Comparison of ENCODE assay signal across 31 cellular contexts in the genomic region with DNA sequence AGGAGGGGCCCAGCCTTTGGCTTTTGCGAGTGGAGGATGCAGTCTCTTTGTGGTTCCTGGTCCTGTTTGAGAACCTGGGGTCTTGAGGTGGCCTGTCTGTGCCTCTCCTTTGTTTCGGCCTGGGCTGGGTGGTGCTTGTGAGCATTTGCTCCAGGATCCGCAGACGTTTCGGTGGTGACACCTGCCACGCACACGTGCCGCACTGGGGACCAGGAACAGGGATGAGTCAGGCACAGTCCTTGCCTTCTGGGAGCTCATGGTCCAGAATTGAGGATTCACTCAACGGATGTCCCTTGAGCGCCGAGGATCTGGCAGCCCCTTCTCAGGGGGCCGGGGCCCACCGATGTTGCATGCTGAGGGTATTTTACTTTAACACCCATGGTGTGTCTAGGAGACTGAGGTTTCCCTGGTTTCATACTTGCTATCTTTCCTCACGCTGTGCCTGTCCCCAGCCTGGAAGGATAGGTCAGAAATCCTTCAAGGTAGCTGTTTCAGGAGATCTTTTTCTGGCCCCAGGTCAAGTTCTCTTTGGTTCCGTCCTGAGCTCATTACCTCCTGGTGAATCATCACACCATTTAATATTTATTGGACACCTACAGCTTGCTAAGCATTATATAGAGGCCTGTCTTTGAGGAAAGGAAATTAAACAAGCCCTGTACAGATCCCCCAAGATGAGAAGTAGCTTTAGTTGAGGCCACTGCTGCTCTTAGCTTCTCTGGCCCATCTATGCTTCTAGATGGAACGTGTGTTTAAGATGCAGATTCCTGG. TPM values are rescaled to one million over a fixed set of nuclear protein-coding genes. Genes with fewer than 3 reads are reported as not detected.
DNase-seq lines count a peak whose midpoint lies in the region; ATAC-seq, FAIRE-seq and TF ChIP-seq lines count a peak whose summit lies in the region.
"Had no signal": no experiment of that assay in that cellular context is flagged by ENCODE, and none has a peak within 500 bp of the region (broad histone marks: within the 10 kb centered on the region; RNA-seq: fewer than 3 reads in every experiment).

No MANE protein-coding gene starts in this region.

- CTCF ChIA-PET in HepG2 (lab: Yijun Ruan, JAX; ENCODE audit: low intra/inter-chr PET ratio, low total read pairs), result no interaction called here

- peaks cover 4% of the 10 kb centered on the region for H3K9me3 Mint-ChIP-seq in glutamatergic neuron (ENCODE audit: unreplicated experiment)
- H3K9me3 Mint-ChIP-seq: CD14-positive monocyte; CD8-positive, alpha-beta memory T cell; H9 had no signal

- no peak overlapping the region for H3K4me2 ChIP-seq in HepG2 (ENCODE audit: low read depth, low read length)

- H3K4me1 ChIP-seq in HepG2 (ENCODE audit: insufficient read depth, low read length), result peaks cover 9% of the 10 kb centered on the region
- peaks cover 0 to 3% (median 0%) of the 10 kb centered on the region in 4 donors for H3K4me1 ChIP-seq in right lobe of liver
- H3K4me1 ChIP-seq: BE2C had no signal

- no peak for TF ChIP-seq POLR2A in HepG2 (IDR thresholded peaks at IDR 0.05; ENCODE audit: insufficient read depth in 1 of 2, low read depth in 2 of 2, low read length in 2 of 2)
- no peak for TF ChIP-seq POLR2A in right lobe of liver (IDR thresholded peaks at IDR 0.05)

- H3K9ac ChIP-seq in HepG2 (ENCODE audit: insufficient read depth, low read depth, low read length), result no peak overlapping the region
- H3K9ac ChIP-seq: GM23248 had no signal

- H3K4me3 Mint-ChIP-seq in T-helper 17 cell, result no peak overlapping the region
- H3K4me3 Mint-ChIP-seq in glutamatergic neuron (ENCODE audit: unreplicated experiment), result peak overlapping the region; percentile 49
- H3K4me3 Mint-ChIP-seq: CD14-positive monocyte had no signal

- peaks cover 16 to 35% of the 10 kb centered on the region in 2 experiments; a peak in 4 of 5 replicates for H3K36me3 ChIP-seq in HepG2 (replicated peaks in 1 of 2; ENCODE audit: control insufficient read depth in 1 of 2, insufficient read depth in 2 of 2, low read length in 2 of 2)
- H3K36me3 ChIP-seq in right lobe of liver, result peaks cover 0 to 22% (median 1%) of the 10 kb centered on the region in 4 donors

- TF ChIP-seq CTCF in HepG2 (CRISPR knock-in tag; IDR thresholded peaks at IDR 0.05) (no peak), right lobe of liver (IDR thresholded peaks at IDR 0.05) (no peak), glutamatergic neuron (IDR thresholded peaks at IDR 0.05; ENCODE audit: partially characterized antibody, unreplicated experiment) (no peak)

- WGBS in HepG2 (ENCODE audit: low lambda C conversion rate), result 100% methylated on average over 7 of the region's 16 CpGs
- WGBS in right lobe of liver (ENCODE audit: insufficient coverage, low coverage, low lambda C conversion rate, missing lambda C conversion rate), result 77% methylated on average over 5 of the region's 16 CpGs

- no peak overlapping the region for H3K4me3 ChIP-seq in HepG2 (replicated peaks in 1 of 3; ENCODE audit: insufficient read depth in 1 of 3, low read depth in 2 of 3, low read length in 3 of 3)
- no peak overlapping the region for H3K4me3 ChIP-seq in right lobe of liver
- H3K4me3 ChIP-seq: GM23248, K562 had no signal

- 0 out of 2 replicates have a peak, but pooled peaks cover 4% of the 10 kb centered on the region for H4K20me1 ChIP-seq in HepG2 (ENCODE audit: insufficient read depth, low read length)

- H3K27me3 Mint-ChIP-seq in T-helper 17 cell (no peaks in the 10 kb centered on the region), glutamatergic neuron (ENCODE audit: unreplicated experiment) (peaks cover 5% of the 10 kb centered on the region)
- H3K27me3 Mint-ChIP-seq: CD8-positive, alpha-beta memory T cell had no signal

- POLR2A ChIA-PET in HepG2 (lab: Yijun Ruan, JAX), result no interaction called here

- H3K79me2 ChIP-seq in HepG2 (ENCODE audit: insufficient read depth, low read length), result peaks cover 22% of the 10 kb centered on the region

- FAIRE-seq in HepG2 (lab: Jason Lieb, UNC), result no peak
- FAIRE-seq: K562 had no signal

- TF ChIP-seq EP300 in HepG2 (IDR thresholded peaks at IDR 0.05; ENCODE audit: low read depth in 2 of 2, low read length in 2 of 2) (no peak), HepG2 (CRISPR knock-in tag; IDR thresholded peaks at IDR 0.05; ENCODE audit: borderline replicate concordance) (no peak)

- H3K27ac Mint-ChIP-seq in T-helper 17 cell (peak overlapping the region; percentile 8), glutamatergic neuron (ENCODE audit: unreplicated experiment) (peak overlapping the region; percentile 76)
- H3K27ac Mint-ChIP-seq: H9 had no signal

- TSS peak; percentile 45 for BruUV-seq in HepG2 (replicated peaks; lab: Mats Ljungman, UMichigan)

- no peak overlapping the region for H3K27ac ChIP-seq in HepG2 (ENCODE audit: extremely low read length, insufficient read depth, low read length)
- H3K27ac ChIP-seq in right lobe of liver, result no peak overlapping the region
- H3K27ac ChIP-seq: 22Rv1, GM23248 had no signal

- H3K27me3 ChIP-seq in HepG2 (ENCODE audit: control insufficient read depth in 1 of 2, insufficient read depth in 2 of 2, low read length in 2 of 2), result no peaks in the 10 kb centered on the region
- no peaks in the 10 kb centered on the region for H3K27me3 ChIP-seq in right lobe of liver
- H3K27me3 ChIP-seq: BE2C had no signal

- ATAC-seq in HepG2 (no peak), right lobe of liver (no peak), T-helper 17 cell (no peak), left colon (no peak)
- ATAC-seq: K562, Panc1 had no signal

- no peak overlapping the region for H2AFZ ChIP-seq in HepG2 (ENCODE audit: low read length)
- H2AFZ ChIP-seq: GM23248 had no signal

- DNase-seq in HepG2 (ENCODE audit: low spot score) (no peak), right lobe of liver (no peak), T-helper 17 cell (no peak), glutamatergic neuron (no peak), renal cortical epithelial cell (ENCODE audit: low read depth) (peak; percentile 28), left colon (no peak), NCI-H2227 treated with DMSO at 0.1 percent for 48 hours (lab: John Stamatoyannopoulos, UW) (no peak)
- DNase-seq in activated CD4-positive, CD25-positive, alpha-beta regulatory T cell treated with anti-CD3 and anti-CD28 coated beads, Interleukin-2, amount 50 U/mL, for 72 hours, result no peak
- DNase-seq: ACHN; BE2C; Calu3; CD8-positive, alpha-beta memory T cell; DMS153; DND-41; GM23248; H9; Kasumi-1; NCI-H1105 treated with DMSO at 0.1 percent for 48 hours; NCI-H146; NCI-H1930; NCI-H2107; NCI-H446; NCI-H526; NCI-H82; NK-92 treated with Interleukin-12 subunit alpha and Interleukin-12 subunit beta, amount 100 ng/mL, for 24 hours; SHP77 treated with DMSO at 0.1 percent for 48 hours had no signal

- intact Hi-C loops in HepG2 (cut with micrococcal nuclease; ENCODE audit: unreplicated experiment) (no loop called here), right lobe of liver (cut with DNase I) (no loop called here), left colon (cut with DNase I, micrococcal nuclease) (no loop called here)

- H3K9me3 ChIP-seq in HepG2 (ENCODE audit: low read length) (no peaks in the 10 kb centered on the region), right lobe of liver (no peaks in the 10 kb centered on the region), T-helper 17 cell (ENCODE audit: control insufficient read depth, low read length, poor library complexity, severe bottlenecking) (no peaks in the 10 kb centered on the region)
- H3K9me3 ChIP-seq: BE2C had no signal

- H3K36me3 Mint-ChIP-seq in T-helper 17 cell (ENCODE audit: low read depth) (peaks cover 2% of the 10 kb centered on the region), glutamatergic neuron (ENCODE audit: unreplicated experiment) (no peaks in the 10 kb centered on the region)

- in situ Hi-C loops in HepG2 (cut with HindIII; ENCODE audit: extremely low pct_ligation_motif_present, low pct_unique_long_range_greater_than_20kb), result no loop called here

- no peak for TF ChIP-seq RAD21 in HepG2 (CRISPR knock-in tag; IDR thresholded peaks at IDR 0.05)

- peaks cover 19% of the 10 kb centered on the region for H3K4me1 Mint-ChIP-seq in T-helper 17 cell
- peaks cover 6% of the 10 kb centered on the region for H3K4me1 Mint-ChIP-seq in glutamatergic neuron (ENCODE audit: low read depth, unreplicated experiment)

RNA-seq across cellular contexts. Expression of a gene that starts 5.1 kb away (rescaled TPM):
- 47.9 and 51.1 TPM in 2 replicates for total RNA-seq in HepG2 (2016; rRNA removed; fragmentation: Illumina TruSeq; extraction: Trizol)
- 7.5 and 8.8 TPM in 2 replicates for total RNA-seq in HepG2 (2016; cell fraction: cytosol; rRNA removed; fragmentation: Illumina TruSeq; extraction: Trizol; ENCODE audit: low read depth)
- 38.9 and 55.4 TPM in 2 replicates for total RNA-seq in HepG2 (2016; cell fraction: insoluble cytoplasmic fraction; rRNA removed; fragmentation: Illumina TruSeq; extraction: Trizol)
- 11.6 and 13.8 TPM in 2 replicates for total RNA-seq in HepG2 (2016; cell fraction: membrane; rRNA removed; fragmentation: Illumina TruSeq; extraction: Trizol)
- 29.4 and 31.2 TPM in 2 replicates for total RNA-seq in HepG2 (2016; cell fraction: nucleus; rRNA removed; fragmentation: Illumina TruSeq; extraction: Trizol)
- 20.0 and 26.0 TPM in 2 replicates for polyA plus RNA-seq in HepG2 (2011; rRNA removed)
- 11.0 and 22.9 TPM in 2 replicates for polyA plus RNA-seq in HepG2 (2011; cell fraction: cytosol; rRNA removed)
- polyA plus RNA-seq in HepG2 (2011; cell fraction: nucleus; rRNA removed), result 50.4 and 56.5 TPM in 2 replicates
- 20.9 and 29.2 TPM in 2 replicates for polyA plus RNA-seq in HepG2 (2012)
- 5.7 and 6.4 TPM in 2 replicates for polyA plus RNA-seq in HepG2 (2016; cell fraction: cytosol; fragmentation: Illumina TruSeq; extraction: Trizol; ENCODE audit: low read depth)
- polyA plus RNA-seq in HepG2 (2016; cell fraction: insoluble cytoplasmic fraction; fragmentation: Illumina TruSeq; extraction: Trizol; ENCODE audit: low read depth), result 59.0 and 65.1 TPM in 2 replicates
- polyA plus RNA-seq in HepG2 (2016; cell fraction: membrane; fragmentation: Illumina TruSeq; extraction: Trizol; ENCODE audit: low read depth), result 8.6 and 10.8 TPM in 2 replicates
- polyA plus RNA-seq in HepG2 (2016; cell fraction: nucleus; fragmentation: Illumina TruSeq; extraction: Trizol; ENCODE audit: insufficient read depth, low read depth), result 76.7 and 79.6 TPM in 2 replicates
- 12.6 and 23.4 TPM in 2 replicates for polyA minus RNA-seq in HepG2 (2011; rRNA and poly(A)+ RNA removed; ENCODE audit: low replicate concordance)
- 10.2 and 16.9 TPM in 2 replicates for polyA minus RNA-seq in HepG2 (2011; cell fraction: cytosol; rRNA and poly(A)+ RNA removed)
- polyA minus RNA-seq in HepG2 (2011; cell fraction: nucleus; rRNA and poly(A)+ RNA removed), result 12.0 and 12.8 TPM in 2 replicates
- total RNA-seq in right lobe of liver, result 10 to 100 TPM in 5 of 6 experiments, 1 to 10 TPM in 1; 8.4 to 16.3 (median 14.0) TPM
- total RNA-seq in T-helper 17 cell, result 10 to 100 TPM; 22.0 to 26.5 TPM
- 118 TPM for total RNA-seq in glutamatergic neuron (ENCODE audit: unreplicated experiment)
- 47.2 and 59.5 TPM in 2 replicates for total RNA-seq in renal cortical epithelial cell
- 10 to 100 TPM; 29.9 to 39.3 TPM for total RNA-seq in left colon

RNA-seq across cellular contexts. Expression of a gene that starts 19.6 kb away (rescaled TPM):
- 33.6 and 35.5 TPM in 2 replicates for total RNA-seq in HepG2 (2016; rRNA removed; fragmentation: Illumina TruSeq; extraction: Trizol)
- total RNA-seq in HepG2 (2016; cell fraction: cytosol; rRNA removed; fragmentation: Illumina TruSeq; extraction: Trizol; ENCODE audit: low read depth), result 82.0 and 89.5 TPM in 2 replicates
- 26.5 and 40.3 TPM in 2 replicates for total RNA-seq in HepG2 (2016; cell fraction: insoluble cytoplasmic fraction; rRNA removed; fragmentation: Illumina TruSeq; extraction: Trizol)
- 92.4 and 97.7 TPM in 2 replicates for total RNA-seq in HepG2 (2016; cell fraction: membrane; rRNA removed; fragmentation: Illumina TruSeq; extraction: Trizol)
- total RNA-seq in HepG2 (2016; cell fraction: nucleus; rRNA removed; fragmentation: Illumina TruSeq; extraction: Trizol), result 14.4 and 21.6 TPM in 2 replicates
- 34.9 and 44.2 TPM in 2 replicates for polyA plus RNA-seq in HepG2 (2011; rRNA removed)
- 33.0 and 55.5 TPM in 2 replicates for polyA plus RNA-seq in HepG2 (2011; cell fraction: cytosol; rRNA removed)
- 41.1 and 57.2 TPM in 2 replicates for polyA plus RNA-seq in HepG2 (2011; cell fraction: nucleus; rRNA removed)
- 24.9 and 32.9 TPM in 2 replicates for polyA plus RNA-seq in HepG2 (2012)
- polyA plus RNA-seq in HepG2 (2016; cell fraction: cytosol; fragmentation: Illumina TruSeq; extraction: Trizol; ENCODE audit: low read depth), result 99.5 and 107 TPM in 2 replicates
- polyA plus RNA-seq in HepG2 (2016; cell fraction: insoluble cytoplasmic fraction; fragmentation: Illumina TruSeq; extraction: Trizol; ENCODE audit: low read depth), result 35.2 and 44.8 TPM in 2 replicates
- 107 and 115 TPM in 2 replicates for polyA plus RNA-seq in HepG2 (2016; cell fraction: membrane; fragmentation: Illumina TruSeq; extraction: Trizol; ENCODE audit: low read depth)
- polyA plus RNA-seq in HepG2 (2016; cell fraction: nucleus; fragmentation: Illumina TruSeq; extraction: Trizol; ENCODE audit: insufficient read depth, low read depth), result 46.4 and 52.3 TPM in 2 replicates
- polyA minus RNA-seq in HepG2 (2011; rRNA and poly(A)+ RNA removed; ENCODE audit: low replicate concordance), result 27.9 and 43.0 TPM in 2 replicates
- 17.5 and 20.2 TPM in 2 replicates for polyA minus RNA-seq in HepG2 (2011; cell fraction: cytosol; rRNA and poly(A)+ RNA removed)
- polyA minus RNA-seq in HepG2 (2011; cell fraction: nucleus; rRNA and poly(A)+ RNA removed), result 7.8 and 11.1 TPM in 2 replicates
- total RNA-seq in right lobe of liver, result 10 to 100 TPM; 47.2 to 79.1 (median 58.8) TPM
- 10 to 100 TPM; 49.5 to 68.7 TPM for total RNA-seq in T-helper 17 cell
- total RNA-seq in glutamatergic neuron (ENCODE audit: unreplicated experiment), result 47.9 TPM
- 101 and 105 TPM in 2 replicates for total RNA-seq in renal cortical epithelial cell
- 100 to 1,000 TPM in 1 of 2 donors, 10 to 100 TPM in 1; 90.4 to 104 TPM for total RNA-seq in left colon

RNA-seq across cellular contexts. Expression of a gene that starts 41.1 kb away (rescaled TPM):
- total RNA-seq in HepG2 (2016; rRNA removed; fragmentation: Illumina TruSeq; extraction: Trizol) (0.80 and 1.3 TPM in 2 replicates), right lobe of liver (10 to 100 TPM; 28.4 to 51.2 (median 39.3) TPM), T-helper 17 cell (not detected), glutamatergic neuron (ENCODE audit: unreplicated experiment) (0.27 TPM), renal cortical epithelial cell (under 0.01 and 0.10 TPM in 2 replicates), left colon (10 to 100 TPM in 1 of 2 donors, under 1 TPM in 1; 0.24 to 12.0 TPM)
- 1.2 and 1.4 TPM in 2 replicates for total RNA-seq in HepG2 (2016; cell fraction: cytosol; rRNA removed; fragmentation: Illumina TruSeq; extraction: Trizol; ENCODE audit: low read depth)
- 0.68 and 1.3 TPM in 2 replicates for total RNA-seq in HepG2 (2016; cell fraction: insoluble cytoplasmic fraction; rRNA removed; fragmentation: Illumina TruSeq; extraction: Trizol)
- total RNA-seq in HepG2 (2016; cell fraction: membrane; rRNA removed; fragmentation: Illumina TruSeq; extraction: Trizol), result 0.12 and 0.21 TPM in 2 replicates
- 1.0 and 1.1 TPM in 2 replicates for total RNA-seq in HepG2 (2016; cell fraction: nucleus; rRNA removed; fragmentation: Illumina TruSeq; extraction: Trizol)
- polyA plus RNA-seq in HepG2 (2011; rRNA removed), result 1.1 and 1.9 TPM in 2 replicates
- polyA plus RNA-seq in HepG2 (2011; cell fraction: cytosol; rRNA removed), result 0.72 and 0.76 TPM in 2 replicates
- polyA plus RNA-seq in HepG2 (2011; cell fraction: nucleus; rRNA removed), result 12.5 and 14.8 TPM in 2 replicates
- 0.82 and 1.4 TPM in 2 replicates for polyA plus RNA-seq in HepG2 (2012)
- polyA plus RNA-seq in HepG2 (2016; cell fraction: cytosol; fragmentation: Illumina TruSeq; extraction: Trizol; ENCODE audit: low read depth), result 1.2 and 1.5 TPM in 2 replicates
- 0.48 and 0.53 TPM in 2 replicates for polyA plus RNA-seq in HepG2 (2016; cell fraction: insoluble cytoplasmic fraction; fragmentation: Illumina TruSeq; extraction: Trizol; ENCODE audit: low read depth)
- polyA plus RNA-seq in HepG2 (2016; cell fraction: membrane; fragmentation: Illumina TruSeq; extraction: Trizol; ENCODE audit: low read depth), result 0.08 and 0.13 TPM in 2 replicates
- polyA plus RNA-seq in HepG2 (2016; cell fraction: nucleus; fragmentation: Illumina TruSeq; extraction: Trizol; ENCODE audit: insufficient read depth, low read depth), result 2.9 and 3.1 TPM in 2 replicates
- 0.19 and 0.78 TPM in 2 replicates for polyA minus RNA-seq in HepG2 (2011; rRNA and poly(A)+ RNA removed; ENCODE audit: low replicate concordance)
- 1.1 and 1.3 TPM in 2 replicates for polyA minus RNA-seq in HepG2 (2011; cell fraction: cytosol; rRNA and poly(A)+ RNA removed)
- 1.0 and 1.6 TPM in 2 replicates for polyA minus RNA-seq in HepG2 (2011; cell fraction: nucleus; rRNA and poly(A)+ RNA removed)
- total RNA-seq: GM23248 had no signal

RNA-seq across cellular contexts. Expression of a gene that starts 57.8 kb away (rescaled TPM):
- 1.6 and 1.8 TPM in 2 replicates for total RNA-seq in HepG2 (2016; rRNA removed; fragmentation: Illumina TruSeq; extraction: Trizol)
- total RNA-seq in HepG2 (2016; cell fraction: cytosol; rRNA removed; fragmentation: Illumina TruSeq; extraction: Trizol; ENCODE audit: low read depth), result 0.35 and 0.40 TPM in 2 replicates
- 0.94 and 1.8 TPM in 2 replicates for total RNA-seq in HepG2 (2016; cell fraction: insoluble cytoplasmic fraction; rRNA removed; fragmentation: Illumina TruSeq; extraction: Trizol)
- 0.65 TPM in 2 replicates for total RNA-seq in HepG2 (2016; cell fraction: membrane; rRNA removed; fragmentation: Illumina TruSeq; extraction: Trizol)
- total RNA-seq in HepG2 (2016; cell fraction: nucleus; rRNA removed; fragmentation: Illumina TruSeq; extraction: Trizol), result 1.9 TPM in 2 replicates
- 4.8 and 6.3 TPM in 2 replicates for polyA plus RNA-seq in HepG2 (2011; rRNA removed)
- polyA plus RNA-seq in HepG2 (2011; cell fraction: cytosol; rRNA removed), result 1.6 and 1.9 TPM in 2 replicates
- 31.7 and 40.6 TPM in 2 replicates for polyA plus RNA-seq in HepG2 (2011; cell fraction: nucleus; rRNA removed)
- 1.9 and 2.0 TPM in 2 replicates for polyA plus RNA-seq in HepG2 (2012)
- 0.12 and 0.53 TPM in 2 replicates for polyA plus RNA-seq in HepG2 (2016; cell fraction: cytosol; fragmentation: Illumina TruSeq; extraction: Trizol; ENCODE audit: low read depth)
- 0.77 and 1.4 TPM in 2 replicates for polyA plus RNA-seq in HepG2 (2016; cell fraction: insoluble cytoplasmic fraction; fragmentation: Illumina TruSeq; extraction: Trizol; ENCODE audit: low read depth)
- polyA plus RNA-seq in HepG2 (2016; cell fraction: membrane; fragmentation: Illumina TruSeq; extraction: Trizol; ENCODE audit: low read depth), result 0.11 and 0.52 TPM in 2 replicates
- 5.8 and 8.9 TPM in 2 replicates for polyA plus RNA-seq in HepG2 (2016; cell fraction: nucleus; fragmentation: Illumina TruSeq; extraction: Trizol; ENCODE audit: insufficient read depth, low read depth)
- polyA minus RNA-seq in HepG2 (2011; rRNA and poly(A)+ RNA removed; ENCODE audit: low replicate concordance), result 0.47 and 3.5 TPM in 2 replicates
- polyA minus RNA-seq in HepG2 (2011; cell fraction: cytosol; rRNA and poly(A)+ RNA removed), result 0.97 and 0.99 TPM in 2 replicates
- polyA minus RNA-seq in HepG2 (2011; cell fraction: nucleus; rRNA and poly(A)+ RNA removed), result 4.1 and 4.4 TPM in 2 replicates
- total RNA-seq in right lobe of liver, result 100 to 1,000 TPM in 4 of 6 experiments, 10 to 100 TPM in 2; 35.0 to 149 (median 117) TPM
- total RNA-seq in T-helper 17 cell, result not detected
- 0.54 TPM for total RNA-seq in glutamatergic neuron (ENCODE audit: unreplicated experiment)
- 0.17 and 0.40 TPM in 2 replicates for total RNA-seq in renal cortical epithelial cell
- 1 to 10 TPM; 1.9 to 2.2 TPM for total RNA-seq in left colon
- total RNA-seq: CD8-positive, alpha-beta memory T cell; GM23248; MCF 10A had no signal
- polyA plus RNA-seq: GM23248 had no signal
